8 cellular contexts compared by ENCODE assay signal in genomic region chr22:46012881-46013281, GRCh38. TPM values are rescaled to one million over a fixed set of nuclear protein-coding genes. Genes with fewer than 3 reads are reported as not detected.
A peak's percentile ranks its signal among the peaks of the same experiment; 100 is the strongest.
DNase-seq lines count a peak whose midpoint lies in the region; ATAC-seq, FAIRE-seq and TF ChIP-seq lines count a peak whose summit lies in the region.

No MANE protein-coding gene starts in this region.

- peaks cover 10% of the 10 kb centered on the region; the same call in 2 of the 3 replicates for H3K9me3 ChIP-seq in A549
- no peaks in the 10 kb centered on the region for H3K9me3 ChIP-seq in OCI-LY1 (ENCODE audit: low read length)
- no peaks in the 10 kb centered on the region for H3K9me3 ChIP-seq in endodermal cell (ENCODE audit: control insufficient read depth, low read length)

- no peak for TF ChIP-seq POLR2A in A549 (IDR thresholded peaks at IDR 0.05; ENCODE audit: low read length)

- no peak for TF ChIP-seq RAD21 in A549 (conservative IDR thresholded peaks at IDR 0.05 in 1 of 2, IDR thresholded peaks at IDR 0.05 in 1 of 2)

- 0 out of 6 replicates have a peak, but pooled peaks of 1 of the 2 experiments have one; percentile 1 for ATAC-seq in A549
- ATAC-seq in natural killer cell treated with Interleukin-12 subunit alpha and Interleukin-12 subunit beta and Interleukin-15 and Interleukin-18, amount 100 ng/mL, for 72 hours = no peak
- ATAC-seq in HG02938 (IDR thresholded peaks at IDR 0.05; ENCODE audit: unreplicated experiment) = no peak
- ATAC-seq in HG02885 (IDR thresholded peaks at IDR 0.05; ENCODE audit: poor library complexity, unreplicated experiment) = no peak

- CTCF ChIA-PET in A549 (lab: Yijun Ruan, JAX) = interaction anchor here (0.6 to 5.4 kb wide), 29 partner anchors 9 to 310 kb away, joined by 3 to 38 read pairs (median 6); no protein-coding TSS in a partner anchor

- H3K4me3 Mint-ChIP-seq in endodermal cell = peak overlapping the region; percentile 79
- H3K4me3 Mint-ChIP-seq in natural killer cell treated with Interleukin-12 subunit alpha and Interleukin-12 subunit beta and Interleukin-15 and Interleukin-18, amount 100 ng/mL, for 72 hours = peak overlapping the region; percentile 86

- no peaks in the 10 kb centered on the region for H3F3A ChIP-seq in OCI-LY1 (ENCODE audit: insufficient read depth, low read length)

- H3K4me2 ChIP-seq in A549 = peak overlapping the region; percentile 89
- peak overlapping the region; percentile 79; the same call in 1 of the 2 replicates for H3K4me2 ChIP-seq in OCI-LY1 (ENCODE audit: low read length)

- H3K4me1 ChIP-seq in A549 = peaks cover 27% of the 10 kb centered on the region
- H3K4me1 ChIP-seq in OCI-LY1 (ENCODE audit: insufficient read depth, low read length, severe bottlenecking) = peaks cover 12% of the 10 kb centered on the region
- peaks cover 3% of the 10 kb centered on the region for H3K4me1 ChIP-seq in endodermal cell (ENCODE audit: control insufficient read depth, insufficient read depth, low read length)

- H3K79me2 ChIP-seq in OCI-LY1 (ENCODE audit: insufficient read depth, low read length) = no peaks in the 10 kb centered on the region

- H3K27me3 Mint-ChIP-seq in endodermal cell (ENCODE audit: insufficient read depth) = no peaks in the 10 kb centered on the region
- H3K27me3 Mint-ChIP-seq in natural killer cell treated with Interleukin-12 subunit alpha and Interleukin-12 subunit beta and Interleukin-15 and Interleukin-18, amount 100 ng/mL, for 72 hours = no peaks in the 10 kb centered on the region

- H3K9ac ChIP-seq in OCI-LY1 (ENCODE audit: low read length) = peak overlapping the region; percentile 48; the same call in 1 of the 2 replicates
- no peak overlapping the region for H3K9ac ChIP-seq in endodermal cell (ENCODE audit: extremely low read depth, low read length, poor library complexity, severe bottlenecking)

- H3K9me3 Mint-ChIP-seq in endodermal cell = no peaks in the 10 kb centered on the region
- no peaks in the 10 kb centered on the region for H3K9me3 Mint-ChIP-seq in natural killer cell treated with Interleukin-12 subunit alpha and Interleukin-12 subunit beta and Interleukin-15 and Interleukin-18, amount 100 ng/mL, for 72 hours

- DNase-seq in A549 (ENCODE audit: low read depth in 1 of 2, low spot score in 1 of 2) = no peak
- DNase-seq in endodermal cell = no peak
- DNase-seq in natural killer cell treated with Interleukin-12 subunit alpha and Interleukin-12 subunit beta and Interleukin-15 and Interleukin-18, amount 100 ng/mL, for 72 hours (ENCODE audit: low spot score) = no peak
- DNase-seq in NCI-H2171 treated with DMSO at 0.1 percent for 48 hours (lab: John Stamatoyannopoulos, UW) = no peak
- DNase-seq in NCI-H146 (lab: John Stamatoyannopoulos, UW) = no peak

- H3K4me3 ChIP-seq in A549 (no peak overlapping the region), OCI-LY1 (ENCODE audit: low read depth, low read length, poor library complexity, severe bottlenecking) (peak overlapping the region; percentile 64), endodermal cell (ENCODE audit: low read length) (peak overlapping the region; percentile 81)

- H3K36me3 ChIP-seq in OCI-LY1 (ENCODE audit: insufficient read depth, low read length) (no peaks in the 10 kb centered on the region; the same call in 1 of the 2 replicates), endodermal cell (ENCODE audit: control insufficient read depth, insufficient read depth, low read length) (no peaks in the 10 kb centered on the region)

- H3K4me1 Mint-ChIP-seq in endodermal cell = peaks cover 9% of the 10 kb centered on the region
- H3K4me1 Mint-ChIP-seq in natural killer cell treated with Interleukin-12 subunit alpha and Interleukin-12 subunit beta and Interleukin-15 and Interleukin-18, amount 100 ng/mL, for 72 hours (ENCODE audit: low read depth in 2 of 2) = peaks cover 0 to 5% of the 10 kb centered on the region in 2 donors

- no peak for FAIRE-seq in A549 (lab: Jason Lieb, UNC)

- H3K27ac ChIP-seq in A549 (peak overlapping the region; percentile 95 to 98), OCI-LY1 (ENCODE audit: low read depth, low read length, poor library complexity, severe bottlenecking) (no peak overlapping the region), endodermal cell (ENCODE audit: low read depth, low read length) (no peak overlapping the region)

- no peak for TF ChIP-seq EP300 in A549 (IDR thresholded peaks at IDR 0.05)

- H3K36me3 Mint-ChIP-seq in endodermal cell (ENCODE audit: low read depth) = no peaks in the 10 kb centered on the region
- no peaks in the 10 kb centered on the region for H3K36me3 Mint-ChIP-seq in natural killer cell treated with Interleukin-12 subunit alpha and Interleukin-12 subunit beta and Interleukin-15 and Interleukin-18, amount 100 ng/mL, for 72 hours

- WGBS in A549 (ENCODE audit: missing lambda C conversion rate) = 55% methylated on average over 10 of the region's 11 CpGs
- WGBS in endodermal cell (ENCODE audit: insufficient coverage in 1 of 2, insufficient read length in 1 of 2), 2 experiments = 77% methylated on average over 11 of the region's 11 CpGs; no CpG with 5 or more reads in 1 of the 2 experiments

- POLR2A ChIA-PET in A549 (lab: Yijun Ruan, JAX) = interaction anchor here (0.7 to 4.7 kb wide), 9 partner anchors 9 to 67 kb away, joined by 3 to 63 read pairs (median 6); no protein-coding TSS in a partner anchor

- TF ChIP-seq CTCF in A549 (IDR thresholded peaks at IDR 0.05) (no peak), OCI-LY1 (IDR thresholded peaks at IDR 0.05; ENCODE audit: low read length) (no peak), endodermal cell (conservative IDR thresholded peaks at IDR 0.05) (no peak)

- peak overlapping the region; percentile 86 for H3K27ac Mint-ChIP-seq in endodermal cell
- no peak overlapping the region for H3K27ac Mint-ChIP-seq in natural killer cell treated with Interleukin-12 subunit alpha and Interleukin-12 subunit beta and Interleukin-15 and Interleukin-18, amount 100 ng/mL, for 72 hours

- no peaks in the 10 kb centered on the region for H3K9me2 ChIP-seq in OCI-LY1 (ENCODE audit: low read depth, low read length)

- H4K20me1 ChIP-seq in OCI-LY1 (ENCODE audit: insufficient read depth, low read length) = no peaks in the 10 kb centered on the region

- H3K27me3 ChIP-seq in OCI-LY1 (ENCODE audit: insufficient read depth, low read length) (peaks cover 10% of the 10 kb centered on the region; the same call in 1 of the 2 replicates), endodermal cell (ENCODE audit: control insufficient read depth, insufficient read depth, low read length, poor library complexity, severe bottlenecking) (no peaks in the 10 kb centered on the region)

- no peak overlapping the region for H2AFZ ChIP-seq in OCI-LY1 (ENCODE audit: low read length)

TF ChIP-seq in A549, 52 proteins besides CTCF, POLR2A, EP300 and RAD21:
- TF ChIP-seq MAZ (IDR thresholded peaks at IDR 0.05; ENCODE audit: borderline replicate concordance, low read depth, low read length) (no peak), FOXS1 (CRISPR knock-in tag; IDR thresholded peaks at IDR 0.05) (no peak)
TF ChIP-seq in A549: peak in this region for 0.

RNA-seq across cellular contexts. Expression of gene WNT7B, which starts 35.9 kb away (rescaled TPM):
- polyA plus RNA-seq in A549 (2011; rRNA removed) = 16.9 and 21.0 TPM in 2 replicates
- 36.4 and 59.9 TPM in 2 replicates for polyA plus RNA-seq in A549 (2012; cell fraction: cytosol; rRNA removed)
- polyA plus RNA-seq in A549 (2012; cell fraction: nucleus; rRNA removed) = 48.0 and 49.6 TPM in 2 replicates
- polyA plus RNA-seq in A549 (2017; fragmentation: RNase III; extraction: RNeasy Plus Mini Kit Qiagen cat#74134 plus additional on column Dnase treatment) = 80.8 to 92.0 TPM (median 82.2 TPM) in 3 replicates
- 19.4 and 42.1 TPM in 2 replicates for polyA minus RNA-seq in A549 (2011; rRNA and poly(A)+ RNA removed)
- total RNA-seq in endodermal cell = not detected
- polyA plus RNA-seq in endodermal cell (2013, experiment 1 of 2) = 15.0 TPM
- 12.3 TPM for polyA plus RNA-seq in endodermal cell (2013, experiment 2 of 2)
- not detected for total RNA-seq in natural killer cell treated with Interleukin-12 subunit alpha and Interleukin-12 subunit beta and Interleukin-15 and Interleukin-18, amount 100 ng/mL, for 72 hours

Comparison
In these comparisons a context has a peak if more than half of its experiments do, and no peak if none do; other contexts are left out.
1. H3K27ac ChIP-seq: peak in A549 (2 of 2); none in OCI-LY1 (single experiment) and endodermal cell (single experiment).